Comparison of ENCODE assay signal across 8 cellular contexts in genomic region chr4:139419388-139419914, GRCh38. TPM values are rescaled to one million over a fixed set of nuclear protein-coding genes. Genes with fewer than 3 reads are reported as not detected.
DNase-seq lines count a peak whose midpoint lies in the region; ATAC-seq and TF ChIP-seq lines count a peak whose summit lies in the region.

No MANE protein-coding gene starts in this region.

- dilution Hi-C loops in mammary epithelial cell (cut with HindIII; ENCODE audit: low sequenced_read_pairs): no loop called here

- H3K36me3 Mint-ChIP-seq in CD8-positive, alpha-beta T cell: peaks cover 26% of the 10 kb centered on the region

- POLR2A ChIA-PET in CD8-positive, alpha-beta T cell (lab: Charles Lee): interaction anchor here (0.8 kb wide), 1 partner anchor 33 kb away, joined by 3 read pairs; no protein-coding TSS in a partner anchor

- no TSS peak for BruUV-seq in mammary epithelial cell (replicated peaks; lab: Mats Ljungman, UMichigan)

- H2AFZ ChIP-seq in Loucy (ENCODE audit: low read length): no peak overlapping the region
- H2AFZ ChIP-seq in mammary epithelial cell (ENCODE audit: low read depth, low read length): no peak overlapping the region

- H4K20me1 ChIP-seq in Loucy (ENCODE audit: insufficient read depth, low read length, poor library complexity, severe bottlenecking) (no peaks in the 10 kb centered on the region), mammary epithelial cell (ENCODE audit: insufficient read depth, low read length) (no peaks in the 10 kb centered on the region)

- no peaks in the 10 kb centered on the region for H3K79me2 ChIP-seq in Loucy (ENCODE audit: insufficient read depth, low read length)
- H3K79me2 ChIP-seq in mammary epithelial cell (ENCODE audit: insufficient read depth, low read length): no peaks in the 10 kb centered on the region

- no peaks in the 10 kb centered on the region for H3K9me3 ChIP-seq in CD8-positive, alpha-beta T cell (ENCODE audit: low read length)
- H3K9me3 ChIP-seq in Loucy (ENCODE audit: insufficient read depth, low read depth, low read length) (no peaks in the 10 kb centered on the region), mammary epithelial cell (replicated peaks; ENCODE audit: insufficient read depth, low read length) (no peaks in the 10 kb centered on the region), mesodermal cell (ENCODE audit: control insufficient read depth, low read length) (peaks cover 12% of the 10 kb centered on the region)

- no peak for TF ChIP-seq CTCF in CD8-positive, alpha-beta T cell (IDR thresholded peaks at IDR 0.05)
- TF ChIP-seq CTCF in Loucy (conservative IDR thresholded peaks at IDR 0.05; ENCODE audit: low read length): no peak
- TF ChIP-seq CTCF in mammary epithelial cell (conservative IDR thresholded peaks at IDR 0.05 in 1 of 2, IDR thresholded peaks at IDR 0.05 in 1 of 2; ENCODE audit: extremely low read depth in 1 of 2, insufficient read depth in 1 of 2, low read depth in 1 of 2, low read length in 2 of 2): no peak

- H3K36me3 ChIP-seq in CD8-positive, alpha-beta T cell (ENCODE audit: insufficient read depth, low read length): no peaks in the 10 kb centered on the region
- H3K36me3 ChIP-seq in Loucy (ENCODE audit: insufficient read depth, low read length) (no peaks in the 10 kb centered on the region), mammary epithelial cell (ENCODE audit: insufficient read depth, low read length) (peaks cover 3% of the 10 kb centered on the region), mesodermal cell (ENCODE audit: control insufficient read depth, insufficient read depth, low read length) (peaks cover 7% of the 10 kb centered on the region)

- peaks cover 11% of the 10 kb centered on the region; the same call in 1 of the 2 replicates for H3F3A ChIP-seq in Loucy (ENCODE audit: low read depth)

- peak; percentile 38 for ATAC-seq in CD8-positive, alpha-beta T cell
- ATAC-seq in GM21515 (IDR thresholded peaks at IDR 0.05; ENCODE audit: unreplicated experiment): peak; percentile 77

- intact Hi-C loops in CD8-positive, alpha-beta T cell (cut with DNase I, micrococcal nuclease): loop anchor here in 1 of 2 experiments (10.0 kb wide), 1 partner anchor 235 kb away; no protein-coding TSS in a partner anchor
- intact Hi-C loops in mammary epithelial cell (cut with micrococcal nuclease): loop anchor here (5.0 kb wide), 1 partner anchor 78 kb away; no protein-coding TSS in a partner anchor

- 3% methylated on average over 2 of the region's 2 CpGs for WGBS in mammary epithelial cell (ENCODE audit: low coverage, missing lambda C conversion rate)
- 83% methylated on average over 1 of the region's 2 CpGs for WGBS in mesodermal cell (ENCODE audit: insufficient coverage in 2 of 2), 2 experiments

- H3K4me3 Mint-ChIP-seq in CD8-positive, alpha-beta T cell: no peak overlapping the region

- no peak for DNase-seq in CD8-positive, alpha-beta T cell
- DNase-seq in mammary epithelial cell (peak; percentile 72), NCI-H446 treated with DMSO at 0.1 percent for 48 hours (lab: John Stamatoyannopoulos, UW) (no peak), HuH-7.5 (ENCODE audit: low spot score) (no peak), NCI-H1436 (lab: John Stamatoyannopoulos, UW) (no peak)

- in situ Hi-C loops in mammary epithelial cell (cut with MboI; ENCODE audit: low sequenced_read_pairs in 2 of 2): no loop called here

- H3K27me3 ChIP-seq in CD8-positive, alpha-beta T cell (ENCODE audit: insufficient read depth, low read length): no peaks in the 10 kb centered on the region
- H3K27me3 ChIP-seq in Loucy (ENCODE audit: insufficient read depth, low read length, poor library complexity, severe bottlenecking): no peaks in the 10 kb centered on the region
- H3K27me3 ChIP-seq in mammary epithelial cell (ENCODE audit: insufficient read depth, low read length): no peaks in the 10 kb centered on the region

- no peak overlapping the region for H3K4me3 ChIP-seq in CD8-positive, alpha-beta T cell (ENCODE audit: low read depth, low read length)
- H3K4me3 ChIP-seq in Loucy (ENCODE audit: low read length, poor library complexity, severe bottlenecking) (peak overlapping the region; percentile 8), mammary epithelial cell (replicated peaks in 1 of 3; ENCODE audit: insufficient read depth in 1 of 3, low read depth in 2 of 3, low read length in 3 of 3) (no peak overlapping the region), mesodermal cell (ENCODE audit: extremely low read depth, insufficient read depth, low read length, poor library complexity, severe bottlenecking) (no peak overlapping the region)

- peak overlapping the region; percentile 10 for H3K27ac Mint-ChIP-seq in CD8-positive, alpha-beta T cell

- H3K27me3 Mint-ChIP-seq in CD8-positive, alpha-beta T cell (ENCODE audit: low read depth): no peaks in the 10 kb centered on the region

- CTCF ChIA-PET in CD8-positive, alpha-beta T cell (lab: Charles Lee): interaction anchor here (2.9 kb wide), 1 partner anchor 111 kb away, joined by 15 read pairs; no protein-coding TSS in a partner anchor
- CTCF ChIA-PET in mammary epithelial cell (lab: Charles Lee; ENCODE audit: low non-redundant PET): interaction anchor here (0.6 kb wide), 1 partner anchor 389 kb away, joined by 4 read pairs; no protein-coding TSS in a partner anchor

- H3K9ac ChIP-seq in Loucy (ENCODE audit: low read depth, low read length, poor library complexity, severe bottlenecking) (peak overlapping the region; percentile 32), mammary epithelial cell (ENCODE audit: insufficient read depth, low read length) (no peak overlapping the region)

- no peaks in the 10 kb centered on the region for H3K9me2 ChIP-seq in Loucy (replicated peaks; ENCODE audit: low read depth, low read length)

- H3K4me1 ChIP-seq in CD8-positive, alpha-beta T cell (ENCODE audit: insufficient read depth, low read length): no peaks in the 10 kb centered on the region
- peaks cover 24% of the 10 kb centered on the region for H3K4me1 ChIP-seq in Loucy (ENCODE audit: insufficient read depth, low read length, poor library complexity, severe bottlenecking)
- H3K4me1 ChIP-seq in mammary epithelial cell (ENCODE audit: insufficient read depth, low read length): peaks cover 20% of the 10 kb centered on the region
- peaks cover 4% of the 10 kb centered on the region for H3K4me1 ChIP-seq in mesodermal cell (ENCODE audit: control insufficient read depth, insufficient read depth, low read length, poor library complexity, severe bottlenecking)

- H3K9me3 Mint-ChIP-seq in CD8-positive, alpha-beta T cell: peaks cover 8% of the 10 kb centered on the region

- H3K27ac ChIP-seq in CD8-positive, alpha-beta T cell (ENCODE audit: low read depth, low read length): no peak overlapping the region
- H3K27ac ChIP-seq in mammary epithelial cell (ENCODE audit: insufficient read depth, low read depth, low read length) (peak overlapping the region; percentile 49), mesodermal cell (ENCODE audit: low read depth, low read length, severe bottlenecking) (peak overlapping the region; percentile 60)

- peak overlapping the region; percentile 52 for H3K4me2 ChIP-seq in Loucy (ENCODE audit: low read depth, low read length, poor library complexity, severe bottlenecking)
- H3K4me2 ChIP-seq in mammary epithelial cell (ENCODE audit: insufficient read depth, low read depth, low read length): peak overlapping the region; percentile 68

- peaks cover 12% of the 10 kb centered on the region for H3K4me1 Mint-ChIP-seq in CD8-positive, alpha-beta T cell (ENCODE audit: low read depth)

RNA-seq across cellular contexts. Expression of gene RAB33B, which starts 34.5 kb away (rescaled TPM):
- 10 to 100 TPM; 20.6 to 22.0 TPM for total RNA-seq in CD8-positive, alpha-beta T cell
- 10 to 100 TPM in 1 of 2 donors, 1 to 10 TPM in 1; 6.1 to 14.7 TPM for total RNA-seq in mammary epithelial cell
- polyA plus RNA-seq in mammary epithelial cell: 3.0 TPM
- polyA minus RNA-seq in mammary epithelial cell: 3.6 TPM
- 6.7 TPM for polyA plus RNA-seq in mesodermal cell (2013, experiment 1 of 2)
- polyA plus RNA-seq in mesodermal cell (2013, experiment 2 of 2): 8.0 TPM
